ENCODE assay signal across 1 cellular context in the genomic region with DNA sequence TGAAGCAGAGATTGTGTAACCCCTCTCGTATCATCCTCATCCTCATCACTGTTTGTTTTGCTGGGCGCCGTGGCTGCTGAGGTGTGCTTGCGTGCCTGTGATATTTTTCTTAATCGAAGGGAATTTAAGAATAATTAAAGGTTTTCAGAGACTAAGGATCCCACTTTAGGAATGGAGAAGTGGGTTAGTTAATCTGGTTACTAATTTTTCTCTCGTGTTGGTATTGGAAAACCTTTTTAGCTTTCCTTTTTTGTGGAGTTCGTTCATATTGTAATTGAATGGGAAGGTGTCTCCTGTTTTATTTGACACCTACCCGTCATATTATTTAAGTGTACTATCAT.
TF ChIP-seq lines count a peak whose summit lies in the region.

No MANE protein-coding gene starts in this region.

TF ChIP-seq in HepG2, 621 proteins besides CTCF, POLR2A, EP300 and RAD21 (continued from another document and continues in another):
- TF ChIP-seq, protein P1, sequence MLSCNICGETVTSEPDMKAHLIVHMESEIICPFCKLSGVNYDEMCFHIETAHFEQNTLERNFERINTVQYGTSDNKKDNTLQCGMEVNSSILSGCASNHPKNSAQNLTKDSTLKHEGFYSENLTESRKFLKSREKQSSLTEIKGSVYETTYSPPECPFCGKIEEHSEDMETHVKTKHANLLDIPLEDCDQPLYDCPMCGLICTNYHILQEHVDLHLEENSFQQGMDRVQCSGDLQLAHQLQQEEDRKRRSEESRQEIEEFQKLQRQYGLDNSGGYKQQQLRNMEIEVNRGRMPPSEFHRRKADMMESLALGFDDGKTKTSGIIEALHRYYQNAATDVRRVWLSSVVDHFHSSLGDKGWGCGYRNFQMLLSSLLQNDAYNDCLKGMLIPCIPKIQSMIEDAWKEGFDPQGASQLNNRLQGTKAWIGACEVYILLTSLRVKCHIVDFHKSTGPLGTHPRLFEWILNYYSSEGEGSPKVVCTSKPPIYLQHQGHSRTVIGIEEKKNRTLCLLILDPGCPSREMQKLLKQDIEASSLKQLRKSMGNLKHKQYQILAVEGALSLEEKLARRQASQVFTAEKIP (CRISPR knock-in tag; IDR thresholded peaks at IDR 0.05; ENCODE audit: borderline replicate concordance) = no peak
- TF ChIP-seq HOXA3 (CRISPR knock-in tag; IDR thresholded peaks at IDR 0.05) = no peak
- TF ChIP-seq STAG1 (CRISPR knock-in tag; IDR thresholded peaks at IDR 0.05) = no peak
- TF ChIP-seq ZBTB37 (CRISPR knock-in tag; IDR thresholded peaks at IDR 0.05) = no peak
- TF ChIP-seq KDM1A (CRISPR knock-in tag; IDR thresholded peaks at IDR 0.05) = 0 out of 2 replicates have a peak, but pooled peaks have one; percentile 65
- TF ChIP-seq PHF21A (CRISPR knock-in tag; IDR thresholded peaks at IDR 0.05) = no peak
- TF ChIP-seq MLX (CRISPR knock-in tag; IDR thresholded peaks at IDR 0.05) = 0 out of 2 replicates have a peak, but pooled peaks have one; percentile 47
- TF ChIP-seq FOSL2 (CRISPR knock-in tag; IDR thresholded peaks at IDR 0.05) = peak; percentile 41
- TF ChIP-seq, protein P2, sequence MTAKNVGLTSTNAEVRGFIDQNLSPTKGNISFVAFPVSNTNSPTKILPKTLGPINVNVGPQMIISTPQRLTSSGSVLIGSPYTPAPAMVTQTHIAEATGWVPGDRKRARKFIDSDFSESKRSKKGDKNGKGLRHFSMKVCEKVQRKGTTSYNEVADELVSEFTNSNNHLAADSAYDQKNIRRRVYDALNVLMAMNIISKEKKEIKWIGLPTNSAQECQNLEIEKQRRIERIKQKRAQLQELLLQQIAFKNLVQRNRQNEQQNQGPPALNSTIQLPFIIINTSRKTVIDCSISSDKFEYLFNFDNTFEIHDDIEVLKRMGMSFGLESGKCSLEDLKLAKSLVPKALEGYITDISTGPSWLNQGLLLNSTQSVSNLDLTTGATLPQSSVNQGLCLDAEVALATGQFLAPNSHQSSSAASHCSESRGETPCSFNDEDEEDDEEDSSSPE (CRISPR knock-in tag; IDR thresholded peaks at IDR 0.05) = no peak
- TF ChIP-seq ZNF614 (CRISPR knock-in tag; IDR thresholded peaks at IDR 0.05; ENCODE audit: borderline replicate concordance) = 0 out of 2 replicates have a peak, but pooled peaks have one; percentile 4
- no peak for TF ChIP-seq SIN3B (IDR thresholded peaks at IDR 0.05; ENCODE audit: low read length)
- no peak for TF ChIP-seq ZNF251 (CRISPR knock-in tag; IDR thresholded peaks at IDR 0.05)
- TF ChIP-seq BCL6 (CRISPR knock-in tag; IDR thresholded peaks at IDR 0.05) = no peak
- TF ChIP-seq MBNL3 (CRISPR knock-in tag; conservative IDR thresholded peaks at IDR 0.05) = no peak
- TF ChIP-seq CREM (IDR thresholded peaks at IDR 0.05) = no peak
- TF ChIP-seq CREM (CRISPR knock-in tag; IDR thresholded peaks at IDR 0.05) = no peak
- no peak for TF ChIP-seq ZNF558 (CRISPR knock-in tag; IDR thresholded peaks at IDR 0.05; ENCODE audit: borderline replicate concordance)
- TF ChIP-seq, protein P3, sequence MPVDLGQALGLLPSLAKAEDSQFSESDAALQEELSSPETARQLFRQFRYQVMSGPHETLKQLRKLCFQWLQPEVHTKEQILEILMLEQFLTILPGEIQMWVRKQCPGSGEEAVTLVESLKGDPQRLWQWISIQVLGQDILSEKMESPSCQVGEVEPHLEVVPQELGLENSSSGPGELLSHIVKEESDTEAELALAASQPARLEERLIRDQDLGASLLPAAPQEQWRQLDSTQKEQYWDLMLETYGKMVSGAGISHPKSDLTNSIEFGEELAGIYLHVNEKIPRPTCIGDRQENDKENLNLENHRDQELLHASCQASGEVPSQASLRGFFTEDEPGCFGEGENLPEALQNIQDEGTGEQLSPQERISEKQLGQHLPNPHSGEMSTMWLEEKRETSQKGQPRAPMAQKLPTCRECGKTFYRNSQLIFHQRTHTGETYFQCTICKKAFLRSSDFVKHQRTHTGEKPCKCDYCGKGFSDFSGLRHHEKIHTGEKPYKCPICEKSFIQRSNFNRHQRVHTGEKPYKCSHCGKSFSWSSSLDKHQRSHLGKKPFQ (CRISPR knock-in tag; IDR thresholded peaks at IDR 0.05; ENCODE audit: insufficient replicate concordance) = no peak
- no peak for TF ChIP-seq SP4 (CRISPR knock-in tag; IDR thresholded peaks at IDR 0.05)
- TF ChIP-seq IKZF4 (CRISPR knock-in tag; IDR thresholded peaks at IDR 0.05; ENCODE audit: borderline replicate concordance, low read depth, not compliant biosample characterization) = no peak
- no peak for TF ChIP-seq CAMTA2 (CRISPR knock-in tag; IDR thresholded peaks at IDR 0.05; ENCODE audit: borderline replicate concordance)
- TF ChIP-seq ZNF766 (CRISPR knock-in tag; IDR thresholded peaks at IDR 0.05; ENCODE audit: borderline replicate concordance) = no peak
- no peak for TF ChIP-seq ZNF17 (CRISPR knock-in tag; IDR thresholded peaks at IDR 0.05)
- no peak; the same call in 1 of the 2 replicates for TF ChIP-seq ZNF768 (CRISPR knock-in tag; IDR thresholded peaks at IDR 0.05)
- TF ChIP-seq MATR3 (CRISPR knock-in tag; IDR thresholded peaks at IDR 0.05) = no peak
- TF ChIP-seq HHEX (CRISPR knock-in tag; IDR thresholded peaks at IDR 0.05) = no peak
- no peak for TF ChIP-seq PPARG (CRISPR knock-in tag; conservative IDR thresholded peaks at IDR 0.05)
- no peak for TF ChIP-seq ZNF597 (CRISPR knock-in tag; IDR thresholded peaks at IDR 0.05)
- TF ChIP-seq ZNF362 (CRISPR knock-in tag; IDR thresholded peaks at IDR 0.05; ENCODE audit: borderline replicate concordance) = no peak
- no peak for TF ChIP-seq ATRX (CRISPR knock-in tag; IDR thresholded peaks at IDR 0.05; ENCODE audit: borderline replicate concordance)
- TF ChIP-seq KLF13 (CRISPR knock-in tag; IDR thresholded peaks at IDR 0.05) = no peak
- TF ChIP-seq ZNF124 (CRISPR knock-in tag; IDR thresholded peaks at IDR 0.05) = no peak
- TF ChIP-seq, protein P4, sequence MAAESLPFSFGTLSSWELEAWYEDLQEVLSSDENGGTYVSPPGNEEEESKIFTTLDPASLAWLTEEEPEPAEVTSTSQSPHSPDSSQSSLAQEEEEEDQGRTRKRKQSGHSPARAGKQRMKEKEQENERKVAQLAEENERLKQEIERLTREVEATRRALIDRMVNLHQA (CRISPR knock-in tag; IDR thresholded peaks at IDR 0.05) = no peak
- TF ChIP-seq PBX2 (CRISPR knock-in tag; IDR thresholded peaks at IDR 0.05) = no peak
- TF ChIP-seq ZNF546 (CRISPR knock-in tag; conservative IDR thresholded peaks at IDR 0.05) = no peak
- no peak for TF ChIP-seq MTF2 (CRISPR knock-in tag; IDR thresholded peaks at IDR 0.05; ENCODE audit: borderline replicate concordance)
- no peak for TF ChIP-seq PTBP1 (IDR thresholded peaks at IDR 0.05; ENCODE audit: low read depth, low read length, poor library complexity, severe bottlenecking)
- TF ChIP-seq ZBTB34 (CRISPR knock-in tag; IDR thresholded peaks at IDR 0.05) = no peak
- TF ChIP-seq THYN1 (CRISPR knock-in tag; IDR thresholded peaks at IDR 0.05; ENCODE audit: borderline replicate concordance, low read depth) = no peak
- TF ChIP-seq GLMP (CRISPR knock-in tag; IDR thresholded peaks at IDR 0.05; ENCODE audit: borderline replicate concordance) = no peak
- TF ChIP-seq MAF1 (CRISPR knock-in tag; IDR thresholded peaks at IDR 0.05; ENCODE audit: borderline replicate concordance) = no peak
- TF ChIP-seq ZBTB10 (CRISPR knock-in tag; IDR thresholded peaks at IDR 0.05; ENCODE audit: borderline replicate concordance) = no peak; the same call in 1 of the 2 replicates
- TF ChIP-seq PITX1 (CRISPR knock-in tag; IDR thresholded peaks at IDR 0.05) = no peak
- TF ChIP-seq NBN (conservative IDR thresholded peaks at IDR 0.05) = no peak
- TF ChIP-seq RCOR2 (CRISPR knock-in tag; IDR thresholded peaks at IDR 0.05) = no peak
- TF ChIP-seq, protein P5, sequence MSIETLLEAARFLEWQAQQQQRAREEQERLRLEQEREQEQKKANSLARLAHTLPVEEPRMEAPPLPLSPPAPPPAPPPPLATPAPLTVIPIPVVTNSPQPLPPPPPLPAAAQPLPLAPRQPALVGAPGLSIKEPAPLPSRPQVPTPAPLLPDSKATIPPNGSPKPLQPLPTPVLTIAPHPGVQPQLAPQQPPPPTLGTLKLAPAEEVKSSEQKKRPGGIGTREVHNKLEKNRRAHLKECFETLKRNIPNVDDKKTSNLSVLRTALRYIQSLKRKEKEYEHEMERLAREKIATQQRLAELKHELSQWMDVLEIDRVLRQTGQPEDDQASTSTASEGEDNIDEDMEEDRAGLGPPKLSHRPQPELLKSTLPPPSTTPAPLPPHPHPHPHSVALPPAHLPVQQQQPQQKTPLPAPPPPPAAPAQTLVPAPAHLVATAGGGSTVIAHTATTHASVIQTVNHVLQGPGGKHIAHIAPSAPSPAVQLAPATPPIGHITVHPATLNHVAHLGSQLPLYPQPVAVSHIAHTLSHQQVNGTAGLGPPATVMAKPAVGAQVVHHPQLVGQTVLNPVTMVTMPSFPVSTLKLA (IDR thresholded peaks at IDR 0.05) = no peak
